1 cellular context compared by ENCODE assay signal in the genomic region with DNA sequence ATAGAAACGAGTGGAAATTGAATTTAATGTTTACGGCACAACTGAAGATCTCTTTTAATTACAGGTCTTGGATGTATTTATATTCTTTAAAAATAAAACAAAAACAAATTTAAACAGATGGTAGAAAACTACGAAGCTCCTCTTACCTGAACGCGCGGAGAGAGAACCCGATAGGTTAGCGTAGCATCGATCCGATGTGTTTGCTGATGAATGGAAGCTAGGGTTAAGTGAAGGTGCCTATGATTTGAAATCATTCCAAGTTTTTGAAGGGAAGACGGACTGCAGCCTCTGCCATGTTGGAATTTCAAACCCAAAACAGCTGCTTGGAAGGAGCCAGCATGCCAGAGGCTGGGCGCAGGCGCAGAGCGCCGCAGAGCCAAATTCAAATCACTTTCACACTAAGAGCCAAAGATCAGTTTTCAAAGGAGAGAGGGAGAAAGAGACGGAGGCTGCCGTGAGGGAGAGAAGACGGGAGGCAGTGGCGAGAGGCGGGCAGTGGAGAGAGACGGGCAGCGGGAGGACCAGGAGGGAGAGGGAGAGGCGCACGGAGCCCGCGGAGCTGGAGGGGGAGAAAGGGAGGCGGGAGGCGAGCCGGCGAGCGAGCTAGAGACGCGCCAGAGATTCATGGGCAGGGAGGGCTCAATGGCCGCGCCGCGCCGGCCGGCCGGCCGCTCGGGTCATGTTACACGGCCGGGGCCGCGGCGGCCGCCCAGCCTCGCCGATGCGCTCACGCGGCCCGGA.
A peak's percentile ranks its signal among the peaks of the same experiment; 100 is the strongest.
TF ChIP-seq lines count a peak whose summit lies in the region.

A gene with protein sequence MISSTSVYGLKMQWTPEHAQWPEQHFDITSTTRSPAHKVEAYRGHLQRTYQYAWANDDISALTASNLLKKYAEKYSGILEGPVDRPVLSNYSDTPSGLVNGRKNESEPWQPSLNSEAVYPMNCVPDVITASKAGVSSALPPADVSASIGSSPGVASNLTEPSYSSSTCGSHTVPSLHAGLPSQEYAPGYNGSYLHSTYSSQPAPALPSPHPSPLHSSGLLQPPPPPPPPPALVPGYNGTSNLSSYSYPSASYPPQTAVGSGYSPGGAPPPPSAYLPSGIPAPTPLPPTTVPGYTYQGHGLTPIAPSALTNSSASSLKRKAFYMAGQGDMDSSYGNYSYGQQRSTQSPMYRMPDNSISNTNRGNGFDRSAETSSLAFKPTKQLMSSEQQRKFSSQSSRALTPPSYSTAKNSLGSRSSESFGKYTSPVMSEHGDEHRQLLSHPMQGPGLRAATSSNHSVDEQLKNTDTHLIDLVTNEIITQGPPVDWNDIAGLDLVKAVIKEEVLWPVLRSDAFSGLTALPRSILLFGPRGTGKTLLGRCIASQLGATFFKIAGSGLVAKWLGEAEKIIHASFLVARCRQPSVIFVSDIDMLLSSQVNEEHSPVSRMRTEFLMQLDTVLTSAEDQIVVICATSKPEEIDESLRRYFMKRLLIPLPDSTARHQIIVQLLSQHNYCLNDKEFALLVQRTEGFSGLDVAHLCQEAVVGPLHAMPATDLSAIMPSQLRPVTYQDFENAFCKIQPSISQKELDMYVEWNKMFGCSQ (minus strand): TSS at position 317 of the 741 bp plus-strand sequence. CDS start 1,081 bp downstream, outside the sequence.

TF ChIP-seq in GM23338, 12 proteins besides CTCF, POLR2A, EP300 and RAD21 (continued from another document):
- TF ChIP-seq, protein P1, sequence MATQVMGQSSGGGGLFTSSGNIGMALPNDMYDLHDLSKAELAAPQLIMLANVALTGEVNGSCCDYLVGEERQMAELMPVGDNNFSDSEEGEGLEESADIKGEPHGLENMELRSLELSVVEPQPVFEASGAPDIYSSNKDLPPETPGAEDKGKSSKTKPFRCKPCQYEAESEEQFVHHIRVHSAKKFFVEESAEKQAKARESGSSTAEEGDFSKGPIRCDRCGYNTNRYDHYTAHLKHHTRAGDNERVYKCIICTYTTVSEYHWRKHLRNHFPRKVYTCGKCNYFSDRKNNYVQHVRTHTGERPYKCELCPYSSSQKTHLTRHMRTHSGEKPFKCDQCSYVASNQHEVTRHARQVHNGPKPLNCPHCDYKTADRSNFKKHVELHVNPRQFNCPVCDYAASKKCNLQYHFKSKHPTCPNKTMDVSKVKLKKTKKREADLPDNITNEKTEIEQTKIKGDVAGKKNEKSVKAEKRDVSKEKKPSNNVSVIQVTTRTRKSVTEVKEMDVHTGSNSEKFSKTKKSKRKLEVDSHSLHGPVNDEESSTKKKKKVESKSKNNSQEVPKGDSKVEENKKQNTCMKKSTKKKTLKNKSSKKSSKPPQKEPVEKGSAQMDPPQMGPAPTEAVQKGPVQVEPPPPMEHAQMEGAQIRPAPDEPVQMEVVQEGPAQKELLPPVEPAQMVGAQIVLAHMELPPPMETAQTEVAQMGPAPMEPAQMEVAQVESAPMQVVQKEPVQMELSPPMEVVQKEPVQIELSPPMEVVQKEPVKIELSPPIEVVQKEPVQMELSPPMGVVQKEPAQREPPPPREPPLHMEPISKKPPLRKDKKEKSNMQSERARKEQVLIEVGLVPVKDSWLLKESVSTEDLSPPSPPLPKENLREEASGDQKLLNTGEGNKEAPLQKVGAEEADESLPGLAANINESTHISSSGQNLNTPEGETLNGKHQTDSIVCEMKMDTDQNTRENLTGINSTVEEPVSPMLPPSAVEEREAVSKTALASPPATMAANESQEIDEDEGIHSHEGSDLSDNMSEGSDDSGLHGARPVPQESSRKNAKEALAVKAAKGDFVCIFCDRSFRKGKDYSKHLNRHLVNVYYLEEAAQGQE (IDR thresholded peaks at IDR 0.05; ENCODE audit: unreplicated experiment) = no peak
- 0 out of 2 replicates have a peak, but pooled peaks have one; percentile 17 for TF ChIP-seq NANOG (IDR thresholded peaks at IDR 0.05; ENCODE audit: borderline replicate concordance)
- no peak for TF ChIP-seq EZH2 (IDR thresholded peaks at IDR 0.05; ENCODE audit: low read depth, unreplicated experiment)
- no peak for TF ChIP-seq JUNB (IDR thresholded peaks at IDR 0.05; ENCODE audit: unreplicated experiment)
- TF ChIP-seq POLR2AphosphoS5 (IDR thresholded peaks at IDR 0.05; ENCODE audit: low read depth) = peak; percentile 95
- TF ChIP-seq, protein P2, sequence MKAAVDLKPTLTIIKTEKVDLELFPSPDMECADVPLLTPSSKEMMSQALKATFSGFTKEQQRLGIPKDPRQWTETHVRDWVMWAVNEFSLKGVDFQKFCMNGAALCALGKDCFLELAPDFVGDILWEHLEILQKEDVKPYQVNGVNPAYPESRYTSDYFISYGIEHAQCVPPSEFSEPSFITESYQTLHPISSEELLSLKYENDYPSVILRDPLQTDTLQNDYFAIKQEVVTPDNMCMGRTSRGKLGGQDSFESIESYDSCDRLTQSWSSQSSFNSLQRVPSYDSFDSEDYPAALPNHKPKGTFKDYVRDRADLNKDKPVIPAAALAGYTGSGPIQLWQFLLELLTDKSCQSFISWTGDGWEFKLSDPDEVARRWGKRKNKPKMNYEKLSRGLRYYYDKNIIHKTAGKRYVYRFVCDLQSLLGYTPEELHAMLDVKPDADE (IDR thresholded peaks at IDR 0.05) = no peak
- TF ChIP-seq, protein P3, sequence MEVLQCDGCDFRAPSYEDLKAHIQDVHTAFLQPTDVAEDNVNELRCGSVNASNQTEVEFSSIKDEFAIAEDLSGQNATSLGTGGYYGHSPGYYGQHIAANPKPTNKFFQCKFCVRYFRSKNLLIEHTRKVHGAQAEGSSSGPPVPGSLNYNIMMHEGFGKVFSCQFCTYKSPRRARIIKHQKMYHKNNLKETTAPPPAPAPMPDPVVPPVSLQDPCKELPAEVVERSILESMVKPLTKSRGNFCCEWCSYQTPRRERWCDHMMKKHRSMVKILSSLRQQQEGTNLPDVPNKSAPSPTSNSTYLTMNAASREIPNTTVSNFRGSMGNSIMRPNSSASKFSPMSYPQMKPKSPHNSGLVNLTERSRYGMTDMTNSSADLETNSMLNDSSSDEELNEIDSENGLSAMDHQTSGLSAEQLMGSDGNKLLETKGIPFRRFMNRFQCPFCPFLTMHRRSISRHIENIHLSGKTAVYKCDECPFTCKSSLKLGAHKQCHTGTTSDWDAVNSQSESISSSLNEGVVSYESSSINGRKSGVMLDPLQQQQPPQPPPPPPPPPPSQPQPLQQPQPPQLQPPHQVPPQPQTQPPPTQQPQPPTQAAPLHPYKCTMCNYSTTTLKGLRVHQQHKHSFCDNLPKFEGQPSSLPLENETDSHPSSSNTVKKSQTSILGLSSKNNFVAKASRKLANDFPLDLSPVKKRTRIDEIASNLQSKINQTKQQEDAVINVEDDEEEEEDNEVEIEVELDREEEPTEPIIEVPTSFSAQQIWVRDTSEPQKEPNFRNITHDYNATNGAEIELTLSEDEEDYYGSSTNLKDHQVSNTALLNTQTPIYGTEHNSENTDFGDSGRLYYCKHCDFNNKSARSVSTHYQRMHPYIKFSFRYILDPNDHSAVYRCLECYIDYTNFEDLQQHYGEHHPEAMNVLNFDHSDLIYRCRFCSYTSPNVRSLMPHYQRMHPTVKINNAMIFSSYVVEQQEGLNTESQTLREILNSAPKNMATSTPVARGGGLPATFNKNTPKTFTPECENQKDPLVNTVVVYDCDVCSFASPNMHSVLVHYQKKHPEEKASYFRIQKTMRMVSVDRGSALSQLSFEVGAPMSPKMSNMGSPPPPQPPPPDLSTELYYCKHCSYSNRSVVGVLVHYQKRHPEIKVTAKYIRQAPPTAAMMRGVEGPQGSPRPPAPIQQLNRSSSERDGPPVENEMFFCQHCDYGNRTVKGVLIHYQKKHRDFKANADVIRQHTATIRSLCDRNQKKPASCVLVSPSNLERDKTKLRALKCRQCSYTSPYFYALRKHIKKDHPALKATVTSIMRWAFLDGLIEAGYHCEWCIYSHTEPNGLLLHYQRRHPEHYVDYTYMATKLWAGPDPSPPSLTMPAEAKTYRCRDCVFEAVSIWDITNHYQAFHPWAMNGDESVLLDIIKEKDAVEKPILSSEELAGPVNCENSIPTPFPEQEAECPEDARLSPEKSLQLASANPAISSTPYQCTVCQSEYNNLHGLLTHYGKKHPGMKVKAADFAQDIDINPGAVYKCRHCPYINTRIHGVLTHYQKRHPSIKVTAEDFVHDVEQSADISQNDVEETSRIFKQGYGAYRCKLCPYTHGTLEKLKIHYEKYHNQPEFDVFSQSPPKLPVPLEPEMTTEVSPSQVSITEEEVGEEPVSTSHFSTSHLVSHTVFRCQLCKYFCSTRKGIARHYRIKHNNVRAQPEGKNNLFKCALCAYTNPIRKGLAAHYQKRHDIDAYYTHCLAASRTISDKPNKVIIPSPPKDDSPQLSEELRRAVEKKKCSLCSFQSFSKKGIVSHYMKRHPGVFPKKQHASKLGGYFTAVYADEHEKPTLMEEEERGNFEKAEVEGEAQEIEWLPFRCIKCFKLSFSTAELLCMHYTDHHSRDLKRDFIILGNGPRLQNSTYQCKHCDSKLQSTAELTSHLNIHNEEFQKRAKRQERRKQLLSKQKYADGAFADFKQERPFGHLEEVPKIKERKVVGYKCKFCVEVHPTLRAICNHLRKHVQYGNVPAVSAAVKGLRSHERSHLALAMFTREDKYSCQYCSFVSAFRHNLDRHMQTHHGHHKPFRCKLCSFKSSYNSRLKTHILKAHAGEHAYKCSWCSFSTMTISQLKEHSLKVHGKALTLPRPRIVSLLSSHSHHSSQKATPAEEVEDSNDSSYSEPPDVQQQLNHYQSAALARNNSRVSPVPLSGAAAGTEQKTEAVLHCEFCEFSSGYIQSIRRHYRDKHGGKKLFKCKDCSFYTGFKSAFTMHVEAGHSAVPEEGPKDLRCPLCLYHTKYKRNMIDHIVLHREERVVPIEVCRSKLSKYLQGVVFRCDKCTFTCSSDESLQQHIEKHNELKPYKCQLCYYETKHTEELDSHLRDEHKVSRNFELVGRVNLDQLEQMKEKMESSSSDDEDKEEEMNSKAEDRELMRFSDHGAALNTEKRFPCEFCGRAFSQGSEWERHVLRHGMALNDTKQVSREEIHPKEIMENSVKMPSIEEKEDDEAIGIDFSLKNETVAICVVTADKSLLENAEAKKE (CRISPR knock-in tag; IDR thresholded peaks at IDR 0.05) = no peak
- TF ChIP-seq CREB1 (CRISPR knock-in tag; IDR thresholded peaks at IDR 0.05; ENCODE audit: low read depth) = no peak
